In the genomic region with DNA sequence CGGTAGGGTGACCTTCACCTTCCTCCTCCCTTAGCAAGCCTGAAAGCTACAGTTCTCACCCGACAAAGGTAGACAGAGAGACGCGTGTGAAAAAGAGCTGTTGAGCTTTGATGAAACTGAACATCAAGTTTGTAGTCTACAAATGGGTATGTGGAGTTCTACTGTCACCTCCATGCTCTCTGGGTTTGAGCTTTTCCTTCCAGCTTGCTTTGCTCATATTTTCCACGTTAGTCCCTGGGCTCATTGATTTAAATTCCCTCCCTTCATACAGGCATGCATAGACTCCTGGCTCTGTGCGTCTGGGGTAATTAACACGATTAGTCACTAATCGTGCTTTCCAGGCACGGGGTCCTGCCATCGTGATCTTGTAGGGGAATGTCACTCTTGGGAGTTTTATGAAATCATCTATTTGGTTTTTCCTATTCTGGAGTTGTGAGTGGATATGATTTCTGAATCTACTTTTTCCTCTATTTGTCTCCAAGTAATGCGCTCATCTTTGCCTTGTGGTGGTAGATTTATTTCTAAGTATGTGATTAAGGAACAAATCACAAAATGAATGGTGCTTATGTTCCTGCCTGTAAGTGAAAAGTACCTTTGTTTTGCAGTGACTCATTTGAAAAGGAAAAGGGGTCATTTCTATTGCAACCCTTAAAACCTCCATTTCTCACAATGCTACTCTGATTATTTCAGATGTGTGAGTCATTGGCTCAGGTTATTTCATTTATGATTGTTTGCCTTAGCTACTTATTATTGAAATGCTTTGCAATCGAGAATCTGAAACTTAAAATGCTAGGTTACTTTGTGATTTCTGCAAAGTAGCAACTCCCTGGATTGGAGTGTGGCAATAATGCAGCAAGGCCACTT, we compare ENCODE assay signal across 8 cellular contexts.
DNase-seq lines count a peak whose midpoint lies in the region; ATAC-seq, FAIRE-seq and TF ChIP-seq lines count a peak whose summit lies in the region.

No MANE protein-coding gene starts in this region.

- no peak for TF ChIP-seq CTCF in DOHH2 (IDR thresholded peaks at IDR 0.05; ENCODE audit: low read depth, low read length, poor library complexity, severe bottlenecking)
- TF ChIP-seq CTCF in liver (IDR thresholded peaks at IDR 0.05; ENCODE audit: low read depth, low read length, missing input control): no peak

- H3K27ac ChIP-seq in DOHH2 (ENCODE audit: low read depth, low read length) (peak overlapping the region; percentile 57), liver (ENCODE audit: low read depth in 1 of 2, low read length in 2 of 2) (peak overlapping the region; percentile 53 to 89)

- H3K4me3 ChIP-seq in DOHH2 (ENCODE audit: low read length): peak overlapping the region; percentile 8; the same call in 1 of the 2 replicates
- no peak overlapping the region for H3K4me3 ChIP-seq in liver (ENCODE audit: low read depth in 1 of 3, low read length in 3 of 3)
- no peak overlapping the region for H3K4me3 ChIP-seq in HAP-1

- no peaks in the 10 kb centered on the region for H3K9me3 ChIP-seq in DOHH2 (ENCODE audit: control insufficient read depth, insufficient read depth, low read length)
- H3K9me3 ChIP-seq in liver (ENCODE audit: control insufficient read depth in 4 of 4, low read length in 3 of 4): no peaks in the 10 kb centered on the region
- H3K9me3 ChIP-seq in HAP-1: no peaks in the 10 kb centered on the region

- no peak for FAIRE-seq in HTR-8/SVneo (lab: Jason Lieb, UNC)

- no peaks in the 10 kb centered on the region for H3K36me3 ChIP-seq in DOHH2 (ENCODE audit: control insufficient read depth, low read length)
- no peaks in the 10 kb centered on the region for H3K36me3 ChIP-seq in liver (ENCODE audit: control insufficient read depth in 4 of 4, insufficient read depth in 3 of 4, low read depth in 1 of 4, low read length in 3 of 4)
- H3K36me3 ChIP-seq in HAP-1 (replicated peaks): no peaks in the 10 kb centered on the region

- H3K4me1 ChIP-seq in DOHH2 (ENCODE audit: control insufficient read depth, low read length): peaks cover 63% of the 10 kb centered on the region
- H3K4me1 ChIP-seq in liver (ENCODE audit: control insufficient read depth in 4 of 4, insufficient read depth in 4 of 4, low read length in 3 of 4): peaks cover 13 to 67% (median 48%) of the 10 kb centered on the region in 4 donors
- no peaks in the 10 kb centered on the region for H3K4me1 ChIP-seq in HAP-1

- H3K27me3 ChIP-seq in DOHH2 (ENCODE audit: control insufficient read depth, low read length) (no peaks in the 10 kb centered on the region), liver (ENCODE audit: control insufficient read depth in 4 of 4, insufficient read depth in 4 of 4, low read length in 3 of 4) (no peaks in the 10 kb centered on the region), HAP-1 (ENCODE audit: low read depth) (no peaks in the 10 kb centered on the region)

- WGBS in liver: 62% methylated on average over 12 of the region's 12 CpGs

- H3K9me3 Mint-ChIP-seq in activated naive CD8-positive, alpha-beta T cell treated with anti-CD3 and anti-CD28 coated beads, Interleukin-2, amount 10 ng/mL, durations not matched to agents 7 days and 5 days: no peaks in the 10 kb centered on the region

- TF ChIP-seq RAD21 in liver (IDR thresholded peaks at IDR 0.05): peak; percentile 9 to 27

- peak overlapping the region; percentile 60 for H3K4me3 Mint-ChIP-seq in activated naive CD8-positive, alpha-beta T cell treated with anti-CD3 and anti-CD28 coated beads, Interleukin-2, amount 10 ng/mL, durations not matched to agents 7 days and 5 days

- peak; percentile 62 for ATAC-seq in GM21423 (IDR thresholded peaks at IDR 0.05; ENCODE audit: unreplicated experiment)
- peak; percentile 62 for ATAC-seq in activated naive CD8-positive, alpha-beta T cell treated with anti-CD3 and anti-CD28 coated beads, Interleukin-2, amount 10 ng/mL, durations not matched to agents 7 days and 5 days (ENCODE audit: low read depth)

- peak overlapping the region; percentile 46 for H3K4me2 ChIP-seq in DOHH2 (ENCODE audit: low read length)

- peaks cover 7% of the 10 kb centered on the region for H3K36me3 Mint-ChIP-seq in activated naive CD8-positive, alpha-beta T cell treated with anti-CD3 and anti-CD28 coated beads, Interleukin-2, amount 10 ng/mL, durations not matched to agents 7 days and 5 days

- peaks cover 2% of the 10 kb centered on the region for H3K27me3 Mint-ChIP-seq in activated naive CD8-positive, alpha-beta T cell treated with anti-CD3 and anti-CD28 coated beads, Interleukin-2, amount 10 ng/mL, durations not matched to agents 7 days and 5 days

- H3K9ac ChIP-seq in liver (ENCODE audit: low read depth in 1 of 2, low read length in 2 of 2): no peak overlapping the region

- DNase-seq in HTR-8/SVneo (ENCODE audit: insufficient read length, low spot score) (peak; percentile 23), NAMALWA (ENCODE audit: low spot score) (no peak), HAP-1 (ENCODE audit: low spot score in 2 of 2) (no peak), mucosa of gallbladder (ENCODE audit: low spot score) (no peak)
- no peak for DNase-seq in activated naive CD8-positive, alpha-beta T cell treated with anti-CD3 and anti-CD28 coated beads, Interleukin-2, amount 10 ng/mL, durations not matched to agents 7 days and 5 days

- in situ Hi-C loops in HAP-1 (cut with MboI; ENCODE audit: low sequenced_read_pairs): no loop called here

- POLR2A ChIA-PET in activated naive CD8-positive, alpha-beta T cell treated with anti-CD3 and anti-CD28 coated beads, Interleukin-2, amount 10 ng/mL, durations not matched to agents 7 days and 5 days (lab: Charles Lee): interaction anchor here (1.2 to 2.0 kb wide), 3 partner anchors 8 to 155 kb away, joined by 3 to 12 read pairs (median 8); a partner anchor contains a TSS

- peak overlapping the region; percentile 96 for H3K27ac Mint-ChIP-seq in activated naive CD8-positive, alpha-beta T cell treated with anti-CD3 and anti-CD28 coated beads, Interleukin-2, amount 10 ng/mL, durations not matched to agents 7 days and 5 days

- H3K79me2 ChIP-seq in DOHH2 (ENCODE audit: control insufficient read depth, low read length): no peaks in the 10 kb centered on the region

- 0 out of 2 replicates have a peak, but pooled peaks cover 2% of the 10 kb centered on the region for H3F3A ChIP-seq in DOHH2 (ENCODE audit: control insufficient read depth, insufficient read depth)

- H3K4me1 Mint-ChIP-seq in activated naive CD8-positive, alpha-beta T cell treated with anti-CD3 and anti-CD28 coated beads, Interleukin-2, amount 10 ng/mL, durations not matched to agents 7 days and 5 days: peaks cover 52% of the 10 kb centered on the region

- H4K20me1 ChIP-seq in DOHH2 (ENCODE audit: control insufficient read depth, insufficient read depth, low read depth, low read length): no peaks in the 10 kb centered on the region

- H3K9me2 ChIP-seq in DOHH2 (replicated peaks; ENCODE audit: control insufficient read depth, low read length): no peaks in the 10 kb centered on the region

TF ChIP-seq in liver, 16 proteins besides CTCF, POLR2A, EP300 and RAD21:
- TF ChIP-seq JUND (IDR thresholded peaks at IDR 0.05) (peak; percentile 32 to 61), GABPA (IDR thresholded peaks at IDR 0.05 in 1 of 2, conservative IDR thresholded peaks at IDR 0.05 in 1 of 2) (peak; percentile 50 to 53), RXRA (IDR thresholded peaks at IDR 0.05) (no peak), SP1 (IDR thresholded peaks at IDR 0.05) (peak; percentile 27), FOXA2 (IDR thresholded peaks at IDR 0.05) (no peak), NR2F2 (IDR thresholded peaks at IDR 0.05) (peak; percentile 10)
- TF ChIP-seq, protein P1, sequence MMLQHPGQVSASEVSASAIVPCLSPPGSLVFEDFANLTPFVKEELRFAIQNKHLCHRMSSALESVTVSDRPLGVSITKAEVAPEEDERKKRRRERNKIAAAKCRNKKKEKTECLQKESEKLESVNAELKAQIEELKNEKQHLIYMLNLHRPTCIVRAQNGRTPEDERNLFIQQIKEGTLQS (IDR thresholded peaks at IDR 0.05): peak; percentile 12
